13 cellular contexts compared by ENCODE assay signal in genomic region chr16:59593256-59593655, GRCh38.
DNase-seq lines count a peak whose midpoint lies in the region; ATAC-seq and TF ChIP-seq lines count a peak whose summit lies in the region.
"Had no signal": no experiment of that assay in that cellular context is flagged by ENCODE, and none has a peak within 500 bp of the region (broad histone marks: within the 10 kb centered on the region; RNA-seq: fewer than 3 reads in every experiment).

No MANE protein-coding gene starts in this region.

- intact Hi-C loops in right cardiac atrium (cut with DNase I): no loop called here

- H3K27me3 Mint-ChIP-seq in natural killer cell treated with Interleukin-12 subunit alpha and Interleukin-12 subunit beta and Interleukin-15 and Interleukin-18, amount 100 ng/mL, for 72 hours: no peaks in the 10 kb centered on the region
- no peaks in the 10 kb centered on the region for H3K27me3 Mint-ChIP-seq in endodermal cell (ENCODE audit: insufficient read depth)

- no peaks in the 10 kb centered on the region for H3K36me3 ChIP-seq in endodermal cell (ENCODE audit: control insufficient read depth, insufficient read depth, low read length)
- H3K36me3 ChIP-seq: cardiac muscle cell, stomach had no signal

- no peak overlapping the region for H3K4me3 ChIP-seq in choroid plexus epithelial cell (ENCODE audit: low read depth, low read length)
- H3K4me3 ChIP-seq in skeletal muscle cell (ENCODE audit: low read depth, low read length): no peak overlapping the region
- H3K4me3 ChIP-seq in right cardiac atrium (ENCODE audit: low read length): no peak overlapping the region
- H3K4me3 ChIP-seq in endodermal cell (ENCODE audit: low read length): no peak overlapping the region
- H3K4me3 ChIP-seq: cardiac muscle cell, stomach had no signal

- H3K4me1 ChIP-seq in right cardiac atrium (ENCODE audit: control insufficient read depth, insufficient read depth, low read length) (no peaks in the 10 kb centered on the region), endodermal cell (ENCODE audit: control insufficient read depth, insufficient read depth, low read length) (no peaks in the 10 kb centered on the region)
- H3K4me1 ChIP-seq: stomach had no signal

- H3K9me3 ChIP-seq in right cardiac atrium (ENCODE audit: control insufficient read depth, low read length) (no peaks in the 10 kb centered on the region), endodermal cell (ENCODE audit: control insufficient read depth, low read length) (peaks cover 5% of the 10 kb centered on the region)
- H3K9me3 ChIP-seq: stomach had no signal

- H3K36me3 Mint-ChIP-seq in natural killer cell treated with Interleukin-12 subunit alpha and Interleukin-12 subunit beta and Interleukin-15 and Interleukin-18, amount 100 ng/mL, for 72 hours: no peaks in the 10 kb centered on the region
- H3K36me3 Mint-ChIP-seq in endodermal cell (ENCODE audit: low read depth): peaks cover 5% of the 10 kb centered on the region

- ATAC-seq in natural killer cell treated with Interleukin-12 subunit alpha and Interleukin-12 subunit beta and Interleukin-15 and Interleukin-18, amount 100 ng/mL, for 72 hours: no peak
- ATAC-seq in right cardiac atrium: no peak

- no peak overlapping the region for H3K27ac ChIP-seq in right cardiac atrium (ENCODE audit: low read length)
- no peak overlapping the region for H3K27ac ChIP-seq in endodermal cell (ENCODE audit: low read depth, low read length)
- H3K27ac ChIP-seq: cardiac muscle cell, stomach had no signal

- no peak overlapping the region for H3K4me3 Mint-ChIP-seq in natural killer cell treated with Interleukin-12 subunit alpha and Interleukin-12 subunit beta and Interleukin-15 and Interleukin-18, amount 100 ng/mL, for 72 hours
- H3K4me3 Mint-ChIP-seq in endodermal cell: no peak overlapping the region

- H3K27ac Mint-ChIP-seq in natural killer cell treated with Interleukin-12 subunit alpha and Interleukin-12 subunit beta and Interleukin-15 and Interleukin-18, amount 100 ng/mL, for 72 hours: no peak overlapping the region
- H3K27ac Mint-ChIP-seq in endodermal cell: no peak overlapping the region

- 47% methylated on average over 2 of the region's 2 CpGs for WGBS in right cardiac atrium
- WGBS in endodermal cell (ENCODE audit: insufficient coverage in 1 of 2, insufficient read length in 1 of 2), 2 experiments: 94 to 97% methylated on average over 2 of the region's 2 CpGs

- no peak overlapping the region for H3K9ac ChIP-seq in endodermal cell (ENCODE audit: extremely low read depth, low read length, poor library complexity, severe bottlenecking)

- no peaks in the 10 kb centered on the region for H3K4me1 Mint-ChIP-seq in natural killer cell treated with Interleukin-12 subunit alpha and Interleukin-12 subunit beta and Interleukin-15 and Interleukin-18, amount 100 ng/mL, for 72 hours (ENCODE audit: low read depth in 2 of 2)
- peaks cover 13% of the 10 kb centered on the region for H3K4me1 Mint-ChIP-seq in endodermal cell

- TF ChIP-seq CTCF in choroid plexus epithelial cell (conservative IDR thresholded peaks at IDR 0.05; ENCODE audit: low read depth, low read length) (no peak), endodermal cell (conservative IDR thresholded peaks at IDR 0.05) (no peak)

- H3K27me3 ChIP-seq in right cardiac atrium (ENCODE audit: control insufficient read depth, insufficient read depth) (no peaks in the 10 kb centered on the region), endodermal cell (ENCODE audit: control insufficient read depth, insufficient read depth, low read length, poor library complexity, severe bottlenecking) (no peaks in the 10 kb centered on the region)
- H3K27me3 ChIP-seq: cardiac muscle cell, stomach had no signal

- H3K9me3 Mint-ChIP-seq in natural killer cell treated with Interleukin-12 subunit alpha and Interleukin-12 subunit beta and Interleukin-15 and Interleukin-18, amount 100 ng/mL, for 72 hours: peaks cover 19% of the 10 kb centered on the region
- H3K9me3 Mint-ChIP-seq in endodermal cell: peaks cover 4% of the 10 kb centered on the region

- DNase-seq in GM04503 (ENCODE audit: low read depth) (peak; percentile 81), LHCN-M2 (ENCODE audit: low read depth) (peak; percentile 82), choroid plexus epithelial cell (ENCODE audit: low read depth) (peak; percentile 66), skeletal muscle cell (ENCODE audit: low read depth) (peak; percentile 94), right cardiac atrium (no peak), endodermal cell (no peak)
- DNase-seq in natural killer cell treated with Interleukin-12 subunit alpha and Interleukin-12 subunit beta and Interleukin-15 and Interleukin-18, amount 100 ng/mL, for 72 hours (ENCODE audit: low spot score): no peak
- DNase-seq: activated CD4-positive, alpha-beta T cell treated with anti-CD3 and anti-CD28 coated beads for 1 hour; activated T-cell treated with anti-CD3 and anti-CD28 coated beads, Interleukin-2, amount 50 U/mL, for 48 hours; Calu3; NCI-H187 treated with DMSO at 0.1 percent for 48 hours; stomach had no signal

Comparison
In these comparisons a context has a peak if more than half of its experiments do, and no peak if none do; other contexts are left out.
1. DNase-seq: peak in GM04503 (single experiment), LHCN-M2 (single experiment), choroid plexus epithelial cell (single experiment) and skeletal muscle cell (single experiment); none in natural killer cell treated with Interleukin-12 subunit alpha and Interleukin-12 subunit beta and Interleukin-15 and Interleukin-18, amount 100 ng/mL, for 72 hours (single experiment), right cardiac atrium (0 of 3) and endodermal cell (single experiment).